13 cellular contexts compared by ENCODE assay signal in genomic region chr1:156874142-156874541, GRCh38. TPM values are rescaled to one million over a fixed set of nuclear protein-coding genes. Genes with fewer than 3 reads are reported as not detected.
DNase-seq lines count a peak whose midpoint lies in the region; FAIRE-seq and TF ChIP-seq lines count a peak whose summit lies in the region.
"Had no signal": no experiment of that assay in that cellular context is flagged by ENCODE, and none has a peak within 500 bp of the region (broad histone marks: within the 10 kb centered on the region; RNA-seq: fewer than 3 reads in every experiment).

No MANE protein-coding gene starts in this region.

- H3K23me2 ChIP-seq in H1 (ENCODE audit: low read depth, low read length): no peaks in the 10 kb centered on the region; the same call in 1 of the 2 replicates

- H4K5ac ChIP-seq in H1 (ENCODE audit: insufficient read length, low read depth, low read length): no peak overlapping the region

- H3K23ac ChIP-seq in H1 (ENCODE audit: insufficient read length): no peak overlapping the region
- H3K23ac ChIP-seq in neuronal stem cell (ENCODE audit: low read depth, low read length, poor library complexity): no peak overlapping the region

- H3K79me2 ChIP-seq in H1 (ENCODE audit: control insufficient read depth in 1 of 2, insufficient read depth in 2 of 2, low read length in 2 of 2): no peaks in the 10 kb centered on the region

- FAIRE-seq in H1 (lab: Jason Lieb, UNC): no peak
- FAIRE-seq: A549, H54, K562 had no signal

- H3K18ac ChIP-seq in H1 (ENCODE audit: extremely low read depth, low read length) (no peak overlapping the region), neuronal stem cell (ENCODE audit: low read length) (peak overlapping the region; percentile 49)

- peaks cover 0 to 3% of the 10 kb centered on the region in 2 experiments for H4K20me1 ChIP-seq in H1 (replicated peaks in 1 of 2; ENCODE audit: control insufficient read depth in 1 of 2, insufficient read depth in 2 of 2, low read length in 2 of 2)

- no peak overlapping the region for H2BK20ac ChIP-seq in H1 (ENCODE audit: low read length)

- H3K4me1 ChIP-seq in HEK293 (ENCODE audit: control insufficient read depth, insufficient read depth, low read length) (no peaks in the 10 kb centered on the region), H1 (replicated peaks in 1 of 4; ENCODE audit: control insufficient read depth in 3 of 4, insufficient read depth in 4 of 4, low read length in 3 of 4) (peaks cover 0 to 2% (median 1%) of the 10 kb centered on the region in 4 experiments; a peak in 4 of 7 replicates), neuronal stem cell (ENCODE audit: control insufficient read depth in 2 of 2, insufficient read depth in 1 of 2, low read depth in 1 of 2, low read length in 2 of 2) (peaks cover 3 to 5% of the 10 kb centered on the region in 2 donors)

- no peak overlapping the region for H3K4me2 ChIP-seq in H1 (ENCODE audit: insufficient read depth in 1 of 2, low read depth in 2 of 2, low read length in 2 of 2)
- H3K4me2 ChIP-seq in neuronal stem cell (ENCODE audit: insufficient read depth, low read length, poor library complexity, severe bottlenecking): no peak overlapping the region
- H3K4me2 ChIP-seq: A549 had no signal

- POLR2A ChIA-PET in HEK293 (lab: Yijun Ruan, JAX): no interaction called here
- POLR2A ChIA-PET in H1 (lab: Charles Lee; ENCODE audit: partially characterized antibody): interaction anchor here (1.2 to 2.1 kb wide), 5 partner anchors 8 to 108 kb away, joined by 3 to 7 read pairs (median 5); partner anchors contain the start of genes NTRK1 and PRCC

- DNase-seq in H1 (ENCODE audit: low read depth in 1 of 2, low spot score in 2 of 2): no peak
- no peak for DNase-seq in neuronal stem cell (ENCODE audit: low spot score)
- DNase-seq in NCI-H446 (lab: John Stamatoyannopoulos, UW): no peak
- DNase-seq in GDM1 (lab: John Stamatoyannopoulos, UW): no peak
- DNase-seq: CD8-positive, alpha-beta memory T cell; DMS53 had no signal

- H3K4me3 ChIP-seq in HEK293 (ENCODE audit: low read depth, low read length): no peak overlapping the region
- H3K4me3 ChIP-seq in H1 (ENCODE audit: extremely low read depth in 1 of 4, insufficient read depth in 2 of 4, low read depth in 3 of 4, low read length in 4 of 4): no peak overlapping the region
- no peak overlapping the region for H3K4me3 ChIP-seq in neuronal stem cell (ENCODE audit: low read length in 2 of 2)
- H3K4me3 ChIP-seq: A549, K562 had no signal

- H2BK120ac ChIP-seq in H1 (replicated peaks; ENCODE audit: low read depth, low read length): no peak overlapping the region
- no peak overlapping the region for H2BK120ac ChIP-seq in neuronal stem cell (ENCODE audit: low read depth, low read length)

- H2AFZ ChIP-seq in H1 (ENCODE audit: low read length): no peak overlapping the region
- no peak overlapping the region for H2AFZ ChIP-seq in neuronal stem cell (ENCODE audit: low read length)

- H2AK5ac ChIP-seq in H1 (ENCODE audit: low read depth, low read length): no peak overlapping the region
- H2AK5ac ChIP-seq in neuronal stem cell (ENCODE audit: low read depth, low read length): no peak overlapping the region

- H3K36me3 ChIP-seq in HEK293 (ENCODE audit: control insufficient read depth in 2 of 2, insufficient read depth in 1 of 2, low read length in 2 of 2) (no peaks in the 10 kb centered on the region), H1 (ENCODE audit: control insufficient read depth in 2 of 4, insufficient read depth in 4 of 4, low read length in 3 of 4) (no peaks in the 10 kb centered on the region), neuronal stem cell (replicated peaks in 1 of 2; ENCODE audit: control insufficient read depth in 2 of 2, insufficient read depth in 2 of 2, low read length in 2 of 2) (no peaks in the 10 kb centered on the region)

- H3K27ac ChIP-seq in HEK293 (ENCODE audit: extremely low read depth, low read depth, low read length): no peak overlapping the region
- no peak overlapping the region for H3K27ac ChIP-seq in H1 (ENCODE audit: low read depth, low read length)
- no peak overlapping the region for H3K27ac ChIP-seq in neuronal stem cell (replicated peaks; ENCODE audit: low read length)
- H3K27ac ChIP-seq: A549, HL-60 had no signal

- H2BK12ac ChIP-seq in H1 (ENCODE audit: low read depth, low read length): no peak overlapping the region
- no peak overlapping the region for H2BK12ac ChIP-seq in neuronal stem cell (ENCODE audit: low read length)

- TF ChIP-seq EP300 in H1 (IDR thresholded peaks at IDR 0.05; ENCODE audit: borderline replicate concordance in 1 of 2, low read depth in 2 of 2, low read length in 2 of 2): no peak

- H3K27me3 ChIP-seq in H1 (replicated peaks in 1 of 4; ENCODE audit: control insufficient read depth in 3 of 4, extremely low read depth in 1 of 4, insufficient read depth in 3 of 4, low read length in 3 of 4) (peaks cover 0 to 37% (median 17%) of the 10 kb centered on the region in 4 experiments; a peak in 6 of 7 replicates), neuronal stem cell (ENCODE audit: control insufficient read depth in 3 of 3, insufficient read depth in 3 of 3, low read depth in 1 of 3, low read length in 3 of 3) (peaks cover 0 to 86% (median 9%) of the 10 kb centered on the region in 3 experiments)
- H3K27me3 ChIP-seq: BE2C had no signal

- H4K8ac ChIP-seq in H1 (ENCODE audit: extremely low read depth, insufficient read depth, low read length) (no peak overlapping the region; the same call in 1 of the 2 replicates), neuronal stem cell (ENCODE audit: low read depth, low read length) (no peak overlapping the region)

- H2BK15ac ChIP-seq in H1 (ENCODE audit: low read length) (peak overlapping the region; percentile 46; the same call in 1 of the 2 replicates), neuronal stem cell (ENCODE audit: low read length) (no peak overlapping the region)

- 73% methylated on average over 5 of the region's 5 CpGs; no CpG with 5 or more reads in 1 of the 2 experiments for WGBS in H1 (ENCODE audit: extremely low coverage in 1 of 2, insufficient coverage in 1 of 2, insufficient read length in 1 of 2, insufficient replicate concordance in 2 of 2, low coverage in 1 of 2, low lambda C conversion rate in 2 of 2, missing lambda C conversion rate in 1 of 2), 2 experiments
- no CpG with 5 or more reads among the region's 5 CpGs for WGBS in neuronal stem cell (ENCODE audit: extremely low coverage in 2 of 2, insufficient read length in 2 of 2, insufficient replicate concordance in 1 of 2), 2 donors

- H2BK5ac ChIP-seq in H1 (ENCODE audit: low read depth, low read length) (no peak overlapping the region), neuronal stem cell (ENCODE audit: low read length) (no peak overlapping the region)

- TF ChIP-seq CTCF in HEK293 (tag by site-specific recombination; IDR thresholded peaks at IDR 0.05) (no peak), H1 (IDR thresholded peaks at IDR 0.05; ENCODE audit: control extremely low read depth in 1 of 3, insufficient read depth in 1 of 3, low read depth in 1 of 3, low read length in 3 of 3) (no peak)

- H3K14ac ChIP-seq in H1 (ENCODE audit: insufficient read length) (no peak overlapping the region), neuronal stem cell (ENCODE audit: low read length) (peak overlapping the region; percentile 11)

- H4K91ac ChIP-seq in H1 (replicated peaks; ENCODE audit: insufficient read length, low read length): no peak overlapping the region
- H4K91ac ChIP-seq in neuronal stem cell (ENCODE audit: low read depth, low read length, poor library complexity): no peak overlapping the region

- CTCF ChIA-PET in HEK293 (lab: Yijun Ruan, JAX) (interaction anchor here (0.7 to 3.1 kb wide), 5 partner anchors 16 to 275 kb away, joined by 3 to 12 read pairs (median 5); no protein-coding TSS in a partner anchor), H1 (lab: Charles Lee; ENCODE audit: partially characterized antibody) (interaction anchor here (0.9 to 31.4 kb wide), 8 partner anchors 16 to 213 kb away, joined by 3 to 719 read pairs (median 14); partner anchors contain the start of genes INSRR, NTRK1 and PEAR1)

- no peaks in the 10 kb centered on the region for H3K9me3 ChIP-seq in HEK293 (ENCODE audit: control insufficient read depth, insufficient read depth, low read depth, low read length)
- no peaks in the 10 kb centered on the region for H3K9me3 ChIP-seq in H1 (ENCODE audit: insufficient read depth in 2 of 2, low read depth in 1 of 2, low read length in 1 of 2)
- no peaks in the 10 kb centered on the region for H3K9me3 ChIP-seq in neuronal stem cell (replicated peaks in 1 of 2; ENCODE audit: control insufficient read depth in 2 of 2, insufficient read depth in 1 of 2, low read depth in 1 of 2, low read length in 2 of 2)
- H3K9me3 ChIP-seq: A549, BE2C had no signal

- H3K4ac ChIP-seq in H1 (replicated peaks; ENCODE audit: insufficient read length, low read depth, low read length) (no peak overlapping the region), neuronal stem cell (ENCODE audit: low read length) (no peak overlapping the region)

- H3K9ac ChIP-seq in H1 (replicated peaks in 1 of 4; ENCODE audit: extremely low read depth in 1 of 4, low read depth in 3 of 4, low read length in 3 of 4) (no peak overlapping the region), neuronal stem cell (ENCODE audit: low read depth, low read length, poor library complexity) (no peak overlapping the region)

- H3K79me1 ChIP-seq in H1 (ENCODE audit: low read depth, low read length): no peaks in the 10 kb centered on the region
- H3K79me1 ChIP-seq in neuronal stem cell (ENCODE audit: low read depth, low read length): no peaks in the 10 kb centered on the region

- TF ChIP-seq POLR2A in H1 (IDR thresholded peaks at IDR 0.05; ENCODE audit: control extremely low read depth in 1 of 2, low read depth in 2 of 2, low read length in 2 of 2): no peak

- TF ChIP-seq RAD21 in H1 (IDR thresholded peaks at IDR 0.05 in 1 of 2, conservative IDR thresholded peaks at IDR 0.05 in 1 of 2; ENCODE audit: low read depth in 2 of 2, low read length in 2 of 2): no peak

- no peak overlapping the region for H3K56ac ChIP-seq in H1 (replicated peaks; ENCODE audit: insufficient read length, low read depth, low read length)

RNA-seq across cellular contexts. Expression of gene NTRK1, which starts 13.5 kb away (rescaled TPM):
- 0.24 and 0.27 TPM in 2 replicates for total RNA-seq in H1 (2021; fragmentation: NEBNext Ultra II Directional; extraction: Animal tissue kit (Norgen Biotek cat#: 25700))
- 0.12 and 0.13 TPM in 2 replicates for polyA plus RNA-seq in H1 (2011; rRNA removed)
- polyA plus RNA-seq in H1 (2011; cell fraction: cytosol; rRNA removed): 0.06 TPM
- polyA plus RNA-seq in H1 (2011; cell fraction: nucleus; rRNA removed): 0.74 TPM
- polyA plus RNA-seq in H1 (2012, experiment 1 of 2): 0.05 to 0.15 TPM (median 0.13 TPM) in 3 of 4 replicates, not detected in the other
- polyA plus RNA-seq in H1 (2012, experiment 2 of 2): 0.05 TPM
- 0.18 TPM for polyA plus RNA-seq in H1 (2013, experiment 1 of 2)
- 0.06 TPM for polyA plus RNA-seq in H1 (2013, experiment 2 of 2)
- 0.12 and 0.13 TPM in 2 replicates for polyA minus RNA-seq in H1 (2011; rRNA and poly(A)+ RNA removed)
- polyA minus RNA-seq in H1 (2011; cell fraction: cytosol; rRNA and poly(A)+ RNA removed): not detected
- polyA minus RNA-seq in H1 (2011; cell fraction: nucleus; rRNA and poly(A)+ RNA removed): not detected
- polyA plus RNA-seq in neuronal stem cell (2013, experiment 1 of 2): 0.07 TPM
- 0.11 TPM for polyA plus RNA-seq in neuronal stem cell (2013, experiment 2 of 2)
- polyA plus RNA-seq: AG04450; CD8-positive, alpha-beta memory T cell had no signal

RNA-seq across cellular contexts. Expression of gene INSRR, which starts 15.2 kb away (rescaled TPM):
- total RNA-seq in H1 (2021; fragmentation: NEBNext Ultra II Directional; extraction: Animal tissue kit (Norgen Biotek cat#: 25700)): not detected in 2 replicates
- 0.02 TPM in 2 replicates for polyA plus RNA-seq in H1 (2011; rRNA removed)
- polyA plus RNA-seq in H1 (2011; cell fraction: cytosol; rRNA removed): not detected
- polyA plus RNA-seq in H1 (2011; cell fraction: nucleus; rRNA removed): 0.17 TPM
- 0.03 to 0.04 TPM in 2 of 4 replicates, not detected in the others for polyA plus RNA-seq in H1 (2012, experiment 1 of 2)
- polyA plus RNA-seq in H1 (2012, experiment 2 of 2): 0.03 TPM
- not detected for polyA plus RNA-seq in H1 (2013, experiment 1 of 2)
- under 0.01 TPM for polyA plus RNA-seq in H1 (2013, experiment 2 of 2)
- polyA minus RNA-seq in H1 (2011; rRNA and poly(A)+ RNA removed): 0.07 TPM in 1 of 2 replicates, not detected in the other
- not detected for polyA minus RNA-seq in H1 (2011; cell fraction: cytosol; rRNA and poly(A)+ RNA removed)
- 0.10 TPM for polyA minus RNA-seq in H1 (2011; cell fraction: nucleus; rRNA and poly(A)+ RNA removed)
- 0.01 TPM for polyA plus RNA-seq in neuronal stem cell (2013, experiment 1 of 2)
- polyA plus RNA-seq in neuronal stem cell (2013, experiment 2 of 2): 0.01 TPM
- polyA plus RNA-seq: A549; AG04450; CD8-positive, alpha-beta memory T cell had no signal

RNA-seq across cellular contexts. Expression of gene PEAR1, which starts 19.4 kb away (rescaled TPM):
- total RNA-seq in H1 (2021; fragmentation: NEBNext Ultra II Directional; extraction: Animal tissue kit (Norgen Biotek cat#: 25700)): 0.71 and 0.82 TPM in 2 replicates
- 0.63 and 0.77 TPM in 2 replicates for polyA plus RNA-seq in H1 (2011; rRNA removed)
- polyA plus RNA-seq in H1 (2011; cell fraction: cytosol; rRNA removed): 0.44 TPM
- polyA plus RNA-seq in H1 (2011; cell fraction: nucleus; rRNA removed): 3.3 TPM
- polyA plus RNA-seq in H1 (2012, experiment 1 of 2): 0.26 to 0.88 TPM (median 0.65 TPM) in 4 replicates
- 0.39 TPM for polyA plus RNA-seq in H1 (2012, experiment 2 of 2)
- 0.53 TPM for polyA plus RNA-seq in H1 (2013, experiment 1 of 2)
- 0.42 TPM for polyA plus RNA-seq in H1 (2013, experiment 2 of 2)
- 0.13 and 0.22 TPM in 2 replicates for polyA minus RNA-seq in H1 (2011; rRNA and poly(A)+ RNA removed)
- polyA minus RNA-seq in H1 (2011; cell fraction: cytosol; rRNA and poly(A)+ RNA removed): 0.37 TPM
- 1.5 TPM for polyA minus RNA-seq in H1 (2011; cell fraction: nucleus; rRNA and poly(A)+ RNA removed)
- polyA plus RNA-seq in neuronal stem cell (2013, experiment 1 of 2): 0.78 TPM
- 0.62 TPM for polyA plus RNA-seq in neuronal stem cell (2013, experiment 2 of 2)
- total RNA-seq: CD8-positive, alpha-beta memory T cell had no signal
- polyA plus RNA-seq: CD8-positive, alpha-beta memory T cell had no signal

RNA-seq across cellular contexts. Expression of gene LRRC71, which starts 46.3 kb away (rescaled TPM):
- not detected in 2 replicates for total RNA-seq in H1 (2021; fragmentation: NEBNext Ultra II Directional; extraction: Animal tissue kit (Norgen Biotek cat#: 25700))
- 0.05 and 0.16 TPM in 2 replicates for polyA plus RNA-seq in H1 (2011; rRNA removed)
- 0.27 TPM for polyA plus RNA-seq in H1 (2011; cell fraction: cytosol; rRNA removed)
- 0.46 TPM for polyA plus RNA-seq in H1 (2011; cell fraction: nucleus; rRNA removed)
- 0.12 to 0.59 TPM (median 0.31 TPM) in 4 replicates for polyA plus RNA-seq in H1 (2012, experiment 1 of 2)
- not detected for polyA plus RNA-seq in H1 (2012, experiment 2 of 2)
- polyA plus RNA-seq in H1 (2013, experiment 1 of 2): 0.12 TPM
- polyA plus RNA-seq in H1 (2013, experiment 2 of 2): 0.11 TPM
- 0.24 TPM in 1 of 2 replicates, not detected in the other for polyA minus RNA-seq in H1 (2011; rRNA and poly(A)+ RNA removed)
- not detected for polyA minus RNA-seq in H1 (2011; cell fraction: cytosol; rRNA and poly(A)+ RNA removed)
- polyA minus RNA-seq in H1 (2011; cell fraction: nucleus; rRNA and poly(A)+ RNA removed): not detected
- 0.03 TPM for polyA plus RNA-seq in neuronal stem cell (2013, experiment 1 of 2)
- polyA plus RNA-seq in neuronal stem cell (2013, experiment 2 of 2): 0.01 TPM
- total RNA-seq: CD8-positive, alpha-beta memory T cell had no signal
- polyA plus RNA-seq: AG04450; CD8-positive, alpha-beta memory T cell had no signal

RNA-seq across cellular contexts. Expression of gene SH2D2A, which starts 57.5 kb away (rescaled TPM):
- total RNA-seq in H1 (2021; fragmentation: NEBNext Ultra II Directional; extraction: Animal tissue kit (Norgen Biotek cat#: 25700)): 3.3 and 4.5 TPM in 2 replicates
- polyA plus RNA-seq in H1 (2011; rRNA removed): 7.9 and 13.7 TPM in 2 replicates
- polyA plus RNA-seq in H1 (2011; cell fraction: cytosol; rRNA removed): 10.1 TPM
- 8.8 TPM for polyA plus RNA-seq in H1 (2011; cell fraction: nucleus; rRNA removed)
- 3.1 to 8.0 TPM (median 5.5 TPM) in 4 replicates for polyA plus RNA-seq in H1 (2012, experiment 1 of 2)
- polyA plus RNA-seq in H1 (2012, experiment 2 of 2): 4.7 TPM
- 5.7 TPM for polyA plus RNA-seq in H1 (2013, experiment 1 of 2)
- 5.3 TPM for polyA plus RNA-seq in H1 (2013, experiment 2 of 2)
- polyA minus RNA-seq in H1 (2011; rRNA and poly(A)+ RNA removed): 0.57 and 0.78 TPM in 2 replicates
- 5.1 TPM for polyA minus RNA-seq in H1 (2011; cell fraction: cytosol; rRNA and poly(A)+ RNA removed)
- 4.6 TPM for polyA minus RNA-seq in H1 (2011; cell fraction: nucleus; rRNA and poly(A)+ RNA removed)
- 4.3 TPM for polyA plus RNA-seq in neuronal stem cell (2013, experiment 1 of 2)
- 3.5 TPM for polyA plus RNA-seq in neuronal stem cell (2013, experiment 2 of 2)
